29 cellular contexts compared by ENCODE assay signal in the genomic region with DNA sequence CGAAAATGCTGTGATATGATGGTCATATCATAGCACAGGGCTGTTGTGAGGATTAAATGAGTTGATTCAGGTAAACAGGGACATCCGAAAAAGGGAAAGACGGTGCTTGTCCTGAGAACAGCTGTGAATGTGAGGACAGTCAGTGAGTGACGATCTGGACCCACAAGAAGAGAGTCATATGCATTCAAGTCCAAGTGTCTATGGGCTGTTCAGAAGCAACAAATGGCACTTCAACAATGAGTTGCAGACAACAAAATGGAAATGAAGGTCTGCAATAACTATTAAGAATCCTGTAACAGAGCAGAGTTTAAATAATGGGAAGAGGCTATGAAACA.
DNase-seq lines count a peak whose midpoint lies in the region; ATAC-seq and TF ChIP-seq lines count a peak whose summit lies in the region.
"Had no signal": no experiment of that assay in that cellular context is flagged by ENCODE, and none has a peak within 500 bp of the region (broad histone marks: within the 10 kb centered on the region; RNA-seq: fewer than 3 reads in every experiment).

No MANE protein-coding gene starts in this region.

- H3K27ac Mint-ChIP-seq in activated CD4-positive, alpha-beta memory T cell treated with anti-CD3 and anti-CD28 coated beads, Interleukin-2, amount 10 ng/mL, durations not matched to agents 7 days and 5 days, result peak overlapping the region; percentile 11
- no peak overlapping the region for H3K27ac Mint-ChIP-seq in activated CD4-positive, alpha-beta memory T cell treated with anti-CD3 and anti-CD28 coated beads for 36 hours
- peak overlapping the region in 1 of 2 donors; percentile 84 for H3K27ac Mint-ChIP-seq in effector memory CD8-positive, alpha-beta T cell
- peak overlapping the region; percentile 87 to 100 for H3K27ac Mint-ChIP-seq in natural killer cell treated with Interleukin-12 subunit alpha and Interleukin-12 subunit beta and Interleukin-15 and Interleukin-18, amount 100 ng/mL, for 72 hours
- H3K27ac Mint-ChIP-seq: activated naive CD8-positive, alpha-beta T cell treated with anti-CD3 and anti-CD28 coated beads for 36 hours; CD4-positive, CD25-positive, alpha-beta regulatory T cell had no signal

- no peak overlapping the region for H3K27ac ChIP-seq in WERI-Rb-1
- H3K27ac ChIP-seq: 22Rv1, colonic mucosa, epithelial cell of prostate, GM23248, left ventricle myocardium inferior had no signal

- no peaks in the 10 kb centered on the region for H3K36me3 Mint-ChIP-seq in activated CD4-positive, alpha-beta memory T cell treated with anti-CD3 and anti-CD28 coated beads, Interleukin-2, amount 10 ng/mL, durations not matched to agents 7 days and 5 days (ENCODE audit: low read depth)
- no peaks in the 10 kb centered on the region for H3K36me3 Mint-ChIP-seq in activated CD4-positive, alpha-beta memory T cell treated with anti-CD3 and anti-CD28 coated beads for 36 hours
- no peaks in the 10 kb centered on the region for H3K36me3 Mint-ChIP-seq in effector memory CD8-positive, alpha-beta T cell (ENCODE audit: insufficient read depth)
- peaks cover 6% of the 10 kb centered on the region for H3K36me3 Mint-ChIP-seq in natural killer cell treated with Interleukin-12 subunit alpha and Interleukin-12 subunit beta and Interleukin-15 and Interleukin-18, amount 100 ng/mL, for 72 hours
- H3K36me3 Mint-ChIP-seq: CD4-positive, CD25-positive, alpha-beta regulatory T cell had no signal

- H3K36me3 ChIP-seq in WERI-Rb-1, result no peaks in the 10 kb centered on the region
- H3K36me3 ChIP-seq: colonic mucosa, left ventricle myocardium inferior, Peyer's patch had no signal

- no peak for TF ChIP-seq POLR2A in erythroblast (IDR thresholded peaks at IDR 0.05; ENCODE audit: low read length)

- POLR2A ChIA-PET in activated CD4-positive, alpha-beta memory T cell treated with anti-CD3 and anti-CD28 coated beads, Interleukin-2, amount 10 ng/mL, durations not matched to agents 7 days and 5 days (lab: Charles Lee), result no interaction called here
- POLR2A ChIA-PET in activated CD4-positive, alpha-beta memory T cell treated with anti-CD3 and anti-CD28 coated beads for 36 hours (lab: Charles Lee), result no interaction called here

- H3K27me3 Mint-ChIP-seq in activated CD4-positive, alpha-beta memory T cell treated with anti-CD3 and anti-CD28 coated beads, Interleukin-2, amount 10 ng/mL, durations not matched to agents 7 days and 5 days, result no peaks in the 10 kb centered on the region
- H3K27me3 Mint-ChIP-seq in activated CD4-positive, alpha-beta memory T cell treated with anti-CD3 and anti-CD28 coated beads for 36 hours, result no peaks in the 10 kb centered on the region
- H3K27me3 Mint-ChIP-seq in effector memory CD8-positive, alpha-beta T cell, result no peaks in the 10 kb centered on the region
- no peaks in the 10 kb centered on the region for H3K27me3 Mint-ChIP-seq in natural killer cell treated with Interleukin-12 subunit alpha and Interleukin-12 subunit beta and Interleukin-15 and Interleukin-18, amount 100 ng/mL, for 72 hours
- H3K27me3 Mint-ChIP-seq: activated naive CD8-positive, alpha-beta T cell treated with anti-CD3 and anti-CD28 coated beads for 36 hours; CD4-positive, CD25-positive, alpha-beta regulatory T cell had no signal

- H3K27me3 ChIP-seq in WERI-Rb-1 (ENCODE audit: insufficient read depth, low read depth, severe bottlenecking), result no peaks in the 10 kb centered on the region
- H3K27me3 ChIP-seq: colonic mucosa, Peyer's patch had no signal

- CTCF ChIA-PET in activated CD4-positive, alpha-beta memory T cell treated with anti-CD3 and anti-CD28 coated beads, Interleukin-2, amount 10 ng/mL, durations not matched to agents 7 days and 5 days (lab: Charles Lee), result no interaction called here
- CTCF ChIA-PET in activated CD4-positive, alpha-beta memory T cell treated with anti-CD3 and anti-CD28 coated beads for 36 hours (lab: Charles Lee), result no interaction called here

- no peaks in the 10 kb centered on the region for H3K9me3 ChIP-seq in WERI-Rb-1 (ENCODE audit: severe bottlenecking)
- H3K9me3 ChIP-seq: colonic mucosa, left ventricle myocardium inferior, Peyer's patch had no signal

- no peak for ATAC-seq in effector memory CD8-positive, alpha-beta T cell (replicated peaks)
- no peak for ATAC-seq in natural killer cell treated with Interleukin-12 subunit alpha and Interleukin-12 subunit beta and Interleukin-15 and Interleukin-18, amount 100 ng/mL, for 72 hours

- no peak overlapping the region for H3K4me3 Mint-ChIP-seq in activated CD4-positive, alpha-beta memory T cell treated with anti-CD3 and anti-CD28 coated beads, Interleukin-2, amount 10 ng/mL, durations not matched to agents 7 days and 5 days
- H3K4me3 Mint-ChIP-seq in activated CD4-positive, alpha-beta memory T cell treated with anti-CD3 and anti-CD28 coated beads for 36 hours, result no peak overlapping the region
- H3K4me3 Mint-ChIP-seq in effector memory CD8-positive, alpha-beta T cell, result peak overlapping the region; percentile 3 to 42
- H3K4me3 Mint-ChIP-seq in natural killer cell treated with Interleukin-12 subunit alpha and Interleukin-12 subunit beta and Interleukin-15 and Interleukin-18, amount 100 ng/mL, for 72 hours, result peak overlapping the region; percentile 68
- H3K4me3 Mint-ChIP-seq: activated naive CD8-positive, alpha-beta T cell treated with anti-CD3 and anti-CD28 coated beads for 36 hours; CD4-positive, CD25-positive, alpha-beta regulatory T cell had no signal

- H3K4me3 ChIP-seq in WERI-Rb-1 (ENCODE audit: low read depth, low read length), result no peak overlapping the region
- H3K4me3 ChIP-seq: colonic mucosa, GM23248, left ventricle myocardium inferior had no signal

- intact Hi-C loops in activated CD4-positive, alpha-beta memory T cell treated with anti-CD3 and anti-CD28 coated beads for 36 hours (cut with micrococcal nuclease), result no loop called here

- peaks cover 21% of the 10 kb centered on the region for H3K4me1 Mint-ChIP-seq in activated CD4-positive, alpha-beta memory T cell treated with anti-CD3 and anti-CD28 coated beads, Interleukin-2, amount 10 ng/mL, durations not matched to agents 7 days and 5 days
- H3K4me1 Mint-ChIP-seq in activated CD4-positive, alpha-beta memory T cell treated with anti-CD3 and anti-CD28 coated beads for 36 hours (ENCODE audit: low read depth), result peaks cover 7% of the 10 kb centered on the region
- H3K4me1 Mint-ChIP-seq in effector memory CD8-positive, alpha-beta T cell (ENCODE audit: low read depth in 2 of 2), result peaks cover 23 to 29% of the 10 kb centered on the region in 2 donors
- H3K4me1 Mint-ChIP-seq in natural killer cell treated with Interleukin-12 subunit alpha and Interleukin-12 subunit beta and Interleukin-15 and Interleukin-18, amount 100 ng/mL, for 72 hours (ENCODE audit: low read depth in 2 of 2), result peaks cover 39 to 40% of the 10 kb centered on the region in 2 donors

- DNase-seq in activated CD4-positive, alpha-beta memory T cell treated with anti-CD3 and anti-CD28 coated beads, Interleukin-2, amount 10 ng/mL, durations not matched to agents 7 days and 5 days, result no peak
- DNase-seq in activated CD4-positive, alpha-beta memory T cell treated with anti-CD3 and anti-CD28 coated beads for 36 hours, result no peak
- DNase-seq in effector memory CD8-positive, alpha-beta T cell, result no peak
- DNase-seq in natural killer cell treated with Interleukin-12 subunit alpha and Interleukin-12 subunit beta and Interleukin-15 and Interleukin-18, amount 100 ng/mL, for 72 hours (ENCODE audit: low spot score), result no peak
- no peak for DNase-seq in WERI-Rb-1
- DNase-seq in central memory CD4-positive, alpha-beta T cell, result no peak
- no peak for DNase-seq in erythroblast (lab: John Stamatoyannopoulos, UW)
- no peak for DNase-seq in NCI-H1436 treated with DMSO at 0.1 percent for 48 hours (lab: John Stamatoyannopoulos, UW)
- DNase-seq: activated CD4-positive, alpha-beta T cell treated with anti-CD3 and anti-CD28 coated beads for 48 hours; activated effector memory CD4-positive, alpha-beta T cell treated with anti-CD3 and anti-CD28 coated beads, Interleukin-2, amount 50 U/mL, for 16 hours; activated naive CD8-positive, alpha-beta T cell treated with anti-CD3 and anti-CD28 coated beads for 36 hours; activated T-cell treated with anti-CD3 and anti-CD28 coated beads, Interleukin-2, amount 50 U/mL, for 1 hour; anterior cingulate cortex; CD4-positive, CD25-positive, alpha-beta regulatory T cell; effector CD4-positive, alpha-beta T cell; GM23248; islet precursor cell; left ventricle myocardium inferior; mesendoderm; NCI-H1092; NCI-H187; NCI-H524 treated with DMSO at 0.1 percent for 48 hours; stimulated activated CD4-positive, alpha-beta T cell treated with anti-CD3 and anti-CD28 coated beads, Interleukin-4, amount 100 ng/mL, for 4 hours; SW 1271; T-helper 9 cell had no signal

- no peak for TF ChIP-seq CTCF in WERI-Rb-1 (IDR thresholded peaks at IDR 0.05; ENCODE audit: low read depth, low read length)

- H3K9me3 Mint-ChIP-seq in activated CD4-positive, alpha-beta memory T cell treated with anti-CD3 and anti-CD28 coated beads, Interleukin-2, amount 10 ng/mL, durations not matched to agents 7 days and 5 days, result no peaks in the 10 kb centered on the region
- no peaks in the 10 kb centered on the region for H3K9me3 Mint-ChIP-seq in activated CD4-positive, alpha-beta memory T cell treated with anti-CD3 and anti-CD28 coated beads for 36 hours
- no peaks in the 10 kb centered on the region for H3K9me3 Mint-ChIP-seq in effector memory CD8-positive, alpha-beta T cell
- H3K9me3 Mint-ChIP-seq in natural killer cell treated with Interleukin-12 subunit alpha and Interleukin-12 subunit beta and Interleukin-15 and Interleukin-18, amount 100 ng/mL, for 72 hours, result peaks cover 2% of the 10 kb centered on the region
- H3K9me3 Mint-ChIP-seq: activated naive CD8-positive, alpha-beta T cell treated with anti-CD3 and anti-CD28 coated beads for 36 hours had no signal

Comparison
In these comparisons a context has a peak if more than half of its experiments do, and no peak if none do; other contexts are left out.
1. H3K4me3 Mint-ChIP-seq: peak in effector memory CD8-positive, alpha-beta T cell (2 of 2) and natural killer cell treated with Interleukin-12 subunit alpha and Interleukin-12 subunit beta and Interleukin-15 and Interleukin-18, amount 100 ng/mL, for 72 hours (single experiment); none in activated CD4-positive, alpha-beta memory T cell treated with anti-CD3 and anti-CD28 coated beads, Interleukin-2, amount 10 ng/mL, durations not matched to agents 7 days and 5 days (single experiment) and activated CD4-positive, alpha-beta memory T cell treated with anti-CD3 and anti-CD28 coated beads for 36 hours (single experiment).